ENCODE assay signal across 8 cellular contexts in genomic region chr12:92929957-92930356, GRCh38. TPM values are rescaled to one million over a fixed set of nuclear protein-coding genes. Genes with fewer than 3 reads are reported as not detected.
DNase-seq lines count a peak whose midpoint lies in the region; ATAC-seq, FAIRE-seq and TF ChIP-seq lines count a peak whose summit lies in the region.

No MANE protein-coding gene starts in this region.

- POLR2A ChIA-PET in HepG2 (lab: Yijun Ruan, JAX): interaction anchor here (0.8 to 4.2 kb wide), 20 partner anchors 13 to 490 kb away, joined by 3 to 27 read pairs (median 5); no protein-coding TSS in a partner anchor

- H3K4me3 ChIP-seq in HepG2 (replicated peaks in 1 of 3; ENCODE audit: insufficient read depth in 1 of 3, low read depth in 2 of 3, low read length in 3 of 3): peak overlapping the region; percentile 53 to 89 (median 55)
- H3K4me3 ChIP-seq in thyroid gland (replicated peaks in 1 of 3): peak overlapping the region; percentile 12 to 63 (median 55)

- WGBS in HepG2 (ENCODE audit: low lambda C conversion rate): 1% methylated on average over 9 of the region's 9 CpGs
- WGBS in thyroid gland, 2 donors: 12 to 14% methylated on average over 9 of the region's 9 CpGs

- peaks cover 23% of the 10 kb centered on the region for H3K4me1 Mint-ChIP-seq in activated CD8-positive, alpha-beta memory T cell treated with anti-CD3 and anti-CD28 coated beads, Interleukin-2, amount 10 ng/mL, durations not matched to agents 7 days and 5 days
- H3K4me1 Mint-ChIP-seq in activated naive CD8-positive, alpha-beta T cell treated with anti-CD3 and anti-CD28 coated beads, Interleukin-2, amount 50 U/mL, for 24 hours: peaks cover 37% of the 10 kb centered on the region

- peak overlapping the region; percentile 84 for H3K27ac ChIP-seq in HepG2 (ENCODE audit: extremely low read length, insufficient read depth, low read length)
- H3K27ac ChIP-seq in thyroid gland: peak overlapping the region; percentile 87 to 97 (median 89)

- no peak for FAIRE-seq in HepG2 (lab: Jason Lieb, UNC)

- peaks cover 5% of the 10 kb centered on the region for H3K36me3 Mint-ChIP-seq in activated CD8-positive, alpha-beta memory T cell treated with anti-CD3 and anti-CD28 coated beads, Interleukin-2, amount 10 ng/mL, durations not matched to agents 7 days and 5 days
- H3K36me3 Mint-ChIP-seq in activated naive CD8-positive, alpha-beta T cell treated with anti-CD3 and anti-CD28 coated beads, Interleukin-2, amount 50 U/mL, for 24 hours (ENCODE audit: low read depth): peaks cover under 1% of the 10 kb centered on the region

- DNase-seq in activated CD8-positive, alpha-beta memory T cell treated with anti-CD3 and anti-CD28 coated beads, Interleukin-2, amount 10 ng/mL, durations not matched to agents 7 days and 5 days: no peak
- no peak for DNase-seq in activated CD8-positive, alpha-beta memory T cell treated with anti-CD3 and anti-CD28 coated beads, Interleukin-2, amount 50 U/mL, for 48 hours
- no peak for DNase-seq in activated naive CD8-positive, alpha-beta T cell treated with anti-CD3 and anti-CD28 coated beads, Interleukin-2, amount 50 U/mL, for 24 hours
- DNase-seq in HepG2 (ENCODE audit: low spot score) (no peak), thyroid gland (no peak), SW480 (ENCODE audit: low spot score) (no peak), SKM-1 treated with dmso at 0.1 percent for 144 hours (lab: John Stamatoyannopoulos, UW; ENCODE audit: unreplicated experiment) (no peak)
- DNase-seq in activated CD4-positive, alpha-beta T cell treated with anti-CD3 and anti-CD28 coated beads, Interleukin-2, amount 50 U/mL, for 48 hours: no peak

- no peaks in the 10 kb centered on the region for H3K9me3 ChIP-seq in HepG2 (ENCODE audit: low read length)
- no peaks in the 10 kb centered on the region for H3K9me3 ChIP-seq in thyroid gland

- peaks cover 55% of the 10 kb centered on the region for H3K4me1 ChIP-seq in HepG2 (ENCODE audit: insufficient read depth, low read length)
- H3K4me1 ChIP-seq in thyroid gland: peaks cover 11 to 12% of the 10 kb centered on the region in 2 donors

- H3K27me3 Mint-ChIP-seq in activated CD8-positive, alpha-beta memory T cell treated with anti-CD3 and anti-CD28 coated beads, Interleukin-2, amount 10 ng/mL, durations not matched to agents 7 days and 5 days: peaks cover 2% of the 10 kb centered on the region
- H3K27me3 Mint-ChIP-seq in activated naive CD8-positive, alpha-beta T cell treated with anti-CD3 and anti-CD28 coated beads, Interleukin-2, amount 50 U/mL, for 24 hours: no peaks in the 10 kb centered on the region

- ATAC-seq in activated CD8-positive, alpha-beta memory T cell treated with anti-CD3 and anti-CD28 coated beads, Interleukin-2, amount 10 ng/mL, durations not matched to agents 7 days and 5 days: no peak
- ATAC-seq in activated naive CD8-positive, alpha-beta T cell treated with anti-CD3 and anti-CD28 coated beads, Interleukin-2, amount 50 U/mL, for 24 hours: no peak
- no peak for ATAC-seq in HepG2

- peaks cover 37% of the 10 kb centered on the region for H3K79me2 ChIP-seq in HepG2 (ENCODE audit: insufficient read depth, low read length)

- in situ Hi-C loops in HepG2 (cut with HindIII; ENCODE audit: extremely low pct_ligation_motif_present, low pct_unique_long_range_greater_than_20kb): no loop called here

- H3K4me3 Mint-ChIP-seq in activated CD8-positive, alpha-beta memory T cell treated with anti-CD3 and anti-CD28 coated beads, Interleukin-2, amount 10 ng/mL, durations not matched to agents 7 days and 5 days: peak overlapping the region; percentile 77
- H3K4me3 Mint-ChIP-seq in activated naive CD8-positive, alpha-beta T cell treated with anti-CD3 and anti-CD28 coated beads, Interleukin-2, amount 50 U/mL, for 24 hours: peak overlapping the region; percentile 79

- no peak for TF ChIP-seq RAD21 in HepG2 (CRISPR knock-in tag; IDR thresholded peaks at IDR 0.05)

- H2AFZ ChIP-seq in HepG2 (ENCODE audit: low read length): no peak overlapping the region

- H3K27me3 ChIP-seq in HepG2 (ENCODE audit: control insufficient read depth in 1 of 2, insufficient read depth in 2 of 2, low read length in 2 of 2): no peaks in the 10 kb centered on the region
- no peaks in the 10 kb centered on the region for H3K27me3 ChIP-seq in thyroid gland

- H3K36me3 ChIP-seq in HepG2 (replicated peaks in 1 of 2; ENCODE audit: control insufficient read depth in 1 of 2, insufficient read depth in 2 of 2, low read length in 2 of 2) (no peaks in the 10 kb centered on the region; a peak in 1 of 5 replicates), thyroid gland (no peaks in the 10 kb centered on the region)

- peak overlapping the region; percentile 95 for H3K27ac Mint-ChIP-seq in activated CD8-positive, alpha-beta memory T cell treated with anti-CD3 and anti-CD28 coated beads, Interleukin-2, amount 10 ng/mL, durations not matched to agents 7 days and 5 days
- peak overlapping the region; percentile 85 for H3K27ac Mint-ChIP-seq in activated naive CD8-positive, alpha-beta T cell treated with anti-CD3 and anti-CD28 coated beads, Interleukin-2, amount 50 U/mL, for 24 hours

- H3K4me2 ChIP-seq in HepG2 (ENCODE audit: low read depth, low read length): peak overlapping the region; percentile 84

- TF ChIP-seq CTCF in HepG2 (CRISPR knock-in tag; IDR thresholded peaks at IDR 0.05): no peak
- TF ChIP-seq CTCF in thyroid gland (IDR thresholded peaks at IDR 0.05): no peak

- peak overlapping the region; percentile 85 for H3K9ac ChIP-seq in HepG2 (ENCODE audit: insufficient read depth, low read depth, low read length)

- TSS peak; percentile 96 for BruUV-seq in HepG2 (replicated peaks; lab: Mats Ljungman, UMichigan)

- CTCF ChIA-PET in activated CD8-positive, alpha-beta memory T cell treated with anti-CD3 and anti-CD28 coated beads, Interleukin-2, amount 10 ng/mL, durations not matched to agents 7 days and 5 days (lab: Charles Lee): interaction anchor here (1.5 to 4.1 kb wide), 3 partner anchors 22 to 1172 kb away, joined by 3 to 20 read pairs (median 4); no protein-coding TSS in a partner anchor
- CTCF ChIA-PET in HepG2 (lab: Yijun Ruan, JAX; ENCODE audit: low intra/inter-chr PET ratio, low total read pairs): no interaction called here

- no peak for TF ChIP-seq POLR2A in HepG2 (IDR thresholded peaks at IDR 0.05; ENCODE audit: insufficient read depth in 1 of 2, low read depth in 2 of 2, low read length in 2 of 2)
- no peak for TF ChIP-seq POLR2A in thyroid gland (IDR thresholded peaks at IDR 0.05)

- intact Hi-C loops in HepG2 (cut with micrococcal nuclease; ENCODE audit: unreplicated experiment): loop anchor here (5.0 to 10.0 kb wide), 3 partner anchors 42 to 103 kb away; no protein-coding TSS in a partner anchor
- intact Hi-C loops in thyroid gland (cut with DNase I): no loop called here

- no peak for TF ChIP-seq EP300 in HepG2 (IDR thresholded peaks at IDR 0.05; ENCODE audit: low read depth in 2 of 2, low read length in 2 of 2)
- no peak for TF ChIP-seq EP300 in HepG2 (CRISPR knock-in tag; IDR thresholded peaks at IDR 0.05; ENCODE audit: borderline replicate concordance)

- H4K20me1 ChIP-seq in HepG2 (ENCODE audit: insufficient read depth, low read length): peaks cover 6% of the 10 kb centered on the region; the same call in 1 of the 2 replicates

- no peaks in the 10 kb centered on the region for H3K9me3 Mint-ChIP-seq in activated CD8-positive, alpha-beta memory T cell treated with anti-CD3 and anti-CD28 coated beads, Interleukin-2, amount 10 ng/mL, durations not matched to agents 7 days and 5 days (ENCODE audit: low read depth)
- H3K9me3 Mint-ChIP-seq in activated naive CD8-positive, alpha-beta T cell treated with anti-CD3 and anti-CD28 coated beads, Interleukin-2, amount 50 U/mL, for 24 hours: no peaks in the 10 kb centered on the region

TF ChIP-seq in HepG2, 621 proteins besides CTCF, POLR2A, EP300 and RAD21 (continues in another document):
- TF ChIP-seq ZBTB21 (CRISPR knock-in tag; IDR thresholded peaks at IDR 0.05) (peak; percentile 83), ZNF652 (CRISPR knock-in tag; IDR thresholded peaks at IDR 0.05; ENCODE audit: borderline replicate concordance, low read depth) (no peak)
- TF ChIP-seq, protein P1, sequence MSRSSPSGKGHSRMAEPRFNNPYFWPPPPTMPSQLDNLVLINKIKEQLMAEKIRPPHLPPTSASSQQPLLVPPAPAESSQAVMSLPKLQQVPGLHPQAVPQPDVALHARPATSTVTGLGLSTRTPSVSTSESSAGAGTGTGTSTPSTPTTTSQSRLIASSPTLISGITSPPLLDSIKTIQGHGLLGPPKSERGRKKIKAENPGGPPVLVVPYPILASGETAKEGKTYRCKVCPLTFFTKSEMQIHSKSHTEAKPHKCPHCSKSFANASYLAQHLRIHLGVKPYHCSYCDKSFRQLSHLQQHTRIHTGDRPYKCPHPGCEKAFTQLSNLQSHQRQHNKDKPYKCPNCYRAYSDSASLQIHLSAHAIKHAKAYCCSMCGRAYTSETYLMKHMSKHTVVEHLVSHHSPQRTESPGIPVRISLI (CRISPR knock-in tag; IDR thresholded peaks at IDR 0.05; ENCODE audit: borderline replicate concordance): peak; percentile 24; the same call in 1 of the 2 replicates

RNA-seq across cellular contexts. Expression of gene EEA1, which starts 0.9 kb away (rescaled TPM):
- total RNA-seq in activated CD8-positive, alpha-beta memory T cell treated with anti-CD3 and anti-CD28 coated beads, Interleukin-2, amount 10 ng/mL, durations not matched to agents 7 days and 5 days: 10 to 100 TPM; 14.5 to 14.7 TPM
- total RNA-seq in HepG2 (2016; rRNA removed; fragmentation: Illumina TruSeq; extraction: Trizol) (19.3 and 42.7 TPM in 2 replicates), thyroid gland (10 to 100 TPM; 16.0 to 21.8 (median 19.3) TPM)
- 13.7 and 15.1 TPM in 2 replicates for total RNA-seq in HepG2 (2016; cell fraction: cytosol; rRNA removed; fragmentation: Illumina TruSeq; extraction: Trizol; ENCODE audit: low read depth)
- 17.7 and 39.8 TPM in 2 replicates for total RNA-seq in HepG2 (2016; cell fraction: insoluble cytoplasmic fraction; rRNA removed; fragmentation: Illumina TruSeq; extraction: Trizol)
- 9.5 and 12.2 TPM in 2 replicates for total RNA-seq in HepG2 (2016; cell fraction: membrane; rRNA removed; fragmentation: Illumina TruSeq; extraction: Trizol)
- 29.6 and 33.4 TPM in 2 replicates for total RNA-seq in HepG2 (2016; cell fraction: nucleus; rRNA removed; fragmentation: Illumina TruSeq; extraction: Trizol)
- polyA plus RNA-seq in HepG2 (2011; rRNA removed): 2.6 and 5.0 TPM in 2 replicates
- 1.1 and 1.8 TPM in 2 replicates for polyA plus RNA-seq in HepG2 (2011; cell fraction: cytosol; rRNA removed)
- polyA plus RNA-seq in HepG2 (2011; cell fraction: nucleus; rRNA removed): 2.6 and 2.7 TPM in 2 replicates
- 5.4 and 9.3 TPM in 2 replicates for polyA plus RNA-seq in HepG2 (2012)
- polyA plus RNA-seq in HepG2 (2016; cell fraction: cytosol; fragmentation: Illumina TruSeq; extraction: Trizol; ENCODE audit: low read depth): 0.26 and 0.34 TPM in 2 replicates
- polyA plus RNA-seq in HepG2 (2016; cell fraction: insoluble cytoplasmic fraction; fragmentation: Illumina TruSeq; extraction: Trizol; ENCODE audit: low read depth): 17.0 and 18.2 TPM in 2 replicates
- polyA plus RNA-seq in HepG2 (2016; cell fraction: membrane; fragmentation: Illumina TruSeq; extraction: Trizol; ENCODE audit: low read depth): 0.85 and 1.0 TPM in 2 replicates
- 17.2 and 17.6 TPM in 2 replicates for polyA plus RNA-seq in HepG2 (2016; cell fraction: nucleus; fragmentation: Illumina TruSeq; extraction: Trizol; ENCODE audit: insufficient read depth, low read depth)
- 1.6 and 2.5 TPM in 2 replicates for polyA minus RNA-seq in HepG2 (2011; rRNA and poly(A)+ RNA removed; ENCODE audit: low replicate concordance)
- 21.9 and 22.2 TPM in 2 replicates for polyA minus RNA-seq in HepG2 (2011; cell fraction: cytosol; rRNA and poly(A)+ RNA removed)
- polyA minus RNA-seq in HepG2 (2011; cell fraction: nucleus; rRNA and poly(A)+ RNA removed): 23.8 and 31.0 TPM in 2 replicates
